ENCODE assay signal across 24 cellular contexts in genomic region chr1:212568978-212569537, GRCh38.
"Had no signal": no experiment of that assay in that cellular context is flagged by ENCODE, and none has a peak within 500 bp of the region (broad histone marks: within the 10 kb centered on the region; RNA-seq: fewer than 3 reads in every experiment).

No MANE protein-coding gene starts in this region.

- H3K4me3 ChIP-seq: hepatocyte, left ventricle myocardium inferior, lower lobe of right lung, psoas muscle, right lobe of liver, testis, tibial nerve, upper lobe of right lung, vagina had no signal

- H2AFZ ChIP-seq: hepatocyte, parathyroid adenoma had no signal

- H3K27ac Mint-ChIP-seq: endodermal cell; memory B cell; nephron; stimulated activated naive B cell treated with anti-CD40 and anti-IgM and Interleukin-4, amounts not matched to agents 10 μg/mL and 1 μg/mL and 100 μg/mL, for 72 hours had no signal

- H3K27me3 Mint-ChIP-seq: memory B cell; stimulated activated naive B cell treated with anti-CD40 and anti-IgM and Interleukin-4, amounts not matched to agents 10 μg/mL and 1 μg/mL and 100 μg/mL, for 72 hours had no signal

- H3K9ac ChIP-seq: parathyroid adenoma had no signal

- H3K4me2 ChIP-seq: hepatocyte had no signal

- H3K27me3 ChIP-seq: hepatocyte, right lobe of liver, testis, tibial nerve, upper lobe of right lung, vagina had no signal

- H3K27ac ChIP-seq: hepatocyte, left ventricle myocardium inferior, lower lobe of right lung, parathyroid adenoma, psoas muscle, right lobe of liver, testis, tibial nerve, upper lobe of right lung, vagina had no signal

- DNase-seq: effector CD4-positive, alpha-beta T cell; endodermal cell; foreskin melanocyte; head of caudate nucleus; kidney; left cardiac atrium; left ventricle myocardium inferior; lower lobe of right lung; midbrain; psoas muscle; retina; right lobe of liver; stimulated activated CD4-positive, alpha-beta T cell treated with anti-CD3 and anti-CD28 coated beads, Interleukin-4, amount 100 ng/mL, for 1 hour; stimulated activated CD8-positive, alpha-beta memory T cell treated with anti-CD3 and anti-CD28 coated beads, Interleukin-4, amount 100 ng/mL, for 48 hours; stimulated activated naive B cell treated with anti-CD40 and anti-IgM and Interleukin-4, amounts not matched to agents 10 μg/mL and 1 μg/mL and 100 μg/mL, for 72 hours; stimulated activated naive CD8-positive, alpha-beta T cell treated with anti-CD3 and anti-CD28 coated beads, Interleukin-15, amount 100 ng/mL, for 72 hours; testis; upper lobe of right lung had no signal

- H3K4me1 ChIP-seq: parathyroid adenoma, right lobe of liver, testis had no signal

- H3K36me3 Mint-ChIP-seq: memory B cell; stimulated activated naive B cell treated with anti-CD40 and anti-IgM and Interleukin-4, amounts not matched to agents 10 μg/mL and 1 μg/mL and 100 μg/mL, for 72 hours had no signal

- H3K9me3 Mint-ChIP-seq: memory B cell; nephron; stimulated activated naive B cell treated with anti-CD40 and anti-IgM and Interleukin-4, amounts not matched to agents 10 μg/mL and 1 μg/mL and 100 μg/mL, for 72 hours; stimulated activated naive CD8-positive, alpha-beta T cell treated with anti-CD3 and anti-CD28 coated beads, Interleukin-15, amount 100 ng/mL, for 72 hours had no signal

- H3K4me3 Mint-ChIP-seq: endodermal cell; memory B cell; nephron; stimulated activated naive B cell treated with anti-CD40 and anti-IgM and Interleukin-4, amounts not matched to agents 10 μg/mL and 1 μg/mL and 100 μg/mL, for 72 hours; stimulated activated naive CD8-positive, alpha-beta T cell treated with anti-CD3 and anti-CD28 coated beads, Interleukin-15, amount 100 ng/mL, for 72 hours had no signal

- ATAC-seq: left cardiac atrium; lower lobe of right lung; psoas muscle; right lobe of liver; stimulated activated naive B cell treated with anti-CD40 and anti-IgM and Interleukin-4, amounts not matched to agents 10 μg/mL and 1 μg/mL and 100 μg/mL, for 72 hours; stimulated activated naive CD8-positive, alpha-beta T cell treated with anti-CD3 and anti-CD28 coated beads, Interleukin-15, amount 100 ng/mL, for 72 hours; upper lobe of right lung had no signal

- H3K36me3 ChIP-seq: left ventricle myocardium inferior, lower lobe of right lung, right lobe of liver, tibial nerve, upper lobe of right lung, vagina had no signal

- H3K9me3 ChIP-seq: left ventricle myocardium inferior, lower lobe of right lung, psoas muscle, right lobe of liver, testis, tibial nerve, upper lobe of right lung, vagina had no signal
